In the genomic region with DNA sequence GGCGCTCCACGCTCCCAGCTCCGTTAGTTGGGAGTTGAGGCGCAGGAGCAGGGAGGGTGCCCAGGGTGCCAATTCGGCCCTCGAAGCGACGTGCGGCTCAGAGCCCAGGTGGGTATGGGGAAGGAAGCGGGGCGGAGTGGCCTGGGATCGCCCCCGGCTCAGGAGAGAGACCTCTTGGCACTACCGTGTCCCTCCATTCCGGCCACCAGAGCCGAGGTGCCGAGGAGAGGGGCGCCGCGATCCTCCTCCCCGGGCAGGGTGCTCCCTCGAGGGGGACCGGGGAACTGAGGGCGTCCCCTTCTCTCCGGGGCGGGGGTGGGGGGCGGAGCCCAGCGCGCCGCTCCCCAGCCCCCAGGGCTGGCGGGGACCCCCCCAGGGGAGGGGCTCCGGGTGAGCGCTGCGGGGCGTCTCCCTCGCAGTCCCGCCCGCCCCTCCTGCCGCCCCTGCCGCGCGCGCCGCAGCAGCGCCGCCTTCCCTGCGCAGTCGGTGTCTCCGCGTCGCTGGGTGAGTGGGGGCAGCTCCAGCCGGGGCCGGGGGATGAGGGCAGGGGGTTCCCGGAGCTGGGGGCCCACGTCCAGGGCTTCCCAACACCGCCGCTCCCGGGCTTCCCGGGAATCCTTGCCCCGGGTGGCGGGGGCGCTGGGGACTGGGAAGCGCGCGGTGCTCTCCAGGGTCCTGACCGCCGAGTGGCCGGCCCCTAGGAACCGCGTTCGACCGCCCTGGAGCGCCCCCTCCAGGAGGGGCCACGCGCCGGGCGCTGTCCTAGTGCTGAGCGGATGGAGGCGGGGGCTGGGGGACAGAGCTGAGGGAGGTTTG, we compare ENCODE assay signal across 8 cellular contexts. TPM values are rescaled to one million over a fixed set of nuclear protein-coding genes. Genes with fewer than 3 reads are reported as not detected.
DNase-seq lines count a peak whose midpoint lies in the region; ATAC-seq and TF ChIP-seq lines count a peak whose summit lies in the region.

Gene HPCA (plus strand): TSS at position 480 of the 816 bp plus-strand sequence. CDS start 2,408 bp downstream, outside the sequence.

- H3K4me3 ChIP-seq in MG63 = no peak within 1 kb of the TSS

- H3K27ac Mint-ChIP-seq in activated T-cell treated with anti-CD3 and anti-CD28 coated beads, Interleukin-2, amount 50 U/mL, for 24 hours = no peak within 1 kb of the TSS
- H3K27ac Mint-ChIP-seq in glutamatergic neuron (ENCODE audit: unreplicated experiment) (peak within 1 kb of the TSS; percentile 92), progenitor cell of endocrine pancreas (peak within 1 kb of the TSS; percentile 9)

- no peak within 1 kb of the TSS for H3K4me3 Mint-ChIP-seq in activated T-cell treated with anti-CD3 and anti-CD28 coated beads, Interleukin-2, amount 50 U/mL, for 24 hours
- H3K4me3 Mint-ChIP-seq in glutamatergic neuron (ENCODE audit: unreplicated experiment) (peak within 1 kb of the TSS; percentile 96), progenitor cell of endocrine pancreas (ENCODE audit: low read depth) (peak within 1 kb of the TSS; percentile 53)

- no peaks in the 10 kb centered on the region; the same call in 1 of the 2 replicates for H3K4me1 ChIP-seq in ES-I3 (ENCODE audit: insufficient read depth, low read length)

- TF ChIP-seq CTCF in glutamatergic neuron (IDR thresholded peaks at IDR 0.05; ENCODE audit: partially characterized antibody, unreplicated experiment) = peak; percentile 48
- TF ChIP-seq CTCF in progenitor cell of endocrine pancreas (IDR thresholded peaks at IDR 0.05; ENCODE audit: unreplicated experiment) = peak; percentile 78

- H3K36me3 ChIP-seq in ES-I3 (ENCODE audit: insufficient read depth, low read length) (no peaks in the 10 kb centered on the region), MG63 (no peaks in the 10 kb centered on the region)

- H3K9me3 ChIP-seq in ES-I3 (ENCODE audit: control insufficient read depth, insufficient read depth, low read length) = no peaks in the 10 kb centered on the region
- H3K9me3 ChIP-seq in MG63 = no peaks in the 10 kb centered on the region

- ATAC-seq in HG02798 (IDR thresholded peaks at IDR 0.05; ENCODE audit: poor library complexity, unreplicated experiment) = no peak
- ATAC-seq in GM19351 (IDR thresholded peaks at IDR 0.05; ENCODE audit: unreplicated experiment) = no peak

- H3K9me3 Mint-ChIP-seq in activated T-cell treated with anti-CD3 and anti-CD28 coated beads, Interleukin-2, amount 50 U/mL, for 24 hours = no peaks in the 10 kb centered on the region
- peaks cover 17% of the 10 kb centered on the region for H3K9me3 Mint-ChIP-seq in glutamatergic neuron (ENCODE audit: unreplicated experiment)
- H3K9me3 Mint-ChIP-seq in progenitor cell of endocrine pancreas (ENCODE audit: low read depth) = no peaks in the 10 kb centered on the region

- peaks cover 81% of the 10 kb centered on the region for H3K27me3 Mint-ChIP-seq in activated T-cell treated with anti-CD3 and anti-CD28 coated beads, Interleukin-2, amount 50 U/mL, for 24 hours
- H3K27me3 Mint-ChIP-seq in glutamatergic neuron (ENCODE audit: unreplicated experiment) (peaks cover 10% of the 10 kb centered on the region), progenitor cell of endocrine pancreas (peaks cover 72% of the 10 kb centered on the region)

- DNase-seq in MG63 (peak; percentile 62), glutamatergic neuron (peak; percentile 80), progenitor cell of endocrine pancreas (ENCODE audit: low spot score, unreplicated experiment) (peak; percentile 84), H4 (ENCODE audit: low spot score) (no peak)
- peak; percentile 55 for DNase-seq in activated T-cell treated with anti-CD3 and anti-CD28 coated beads, Interleukin-2, amount 50 U/mL, for 24 hours

- H3K4me1 Mint-ChIP-seq in activated T-cell treated with anti-CD3 and anti-CD28 coated beads, Interleukin-2, amount 50 U/mL, for 24 hours (ENCODE audit: low read depth) = peaks cover 3% of the 10 kb centered on the region
- H3K4me1 Mint-ChIP-seq in glutamatergic neuron (ENCODE audit: low read depth, unreplicated experiment) (peaks cover 48% of the 10 kb centered on the region), progenitor cell of endocrine pancreas (ENCODE audit: low read depth) (no peaks in the 10 kb centered on the region)

- no peaks in the 10 kb centered on the region for H3K36me3 Mint-ChIP-seq in activated T-cell treated with anti-CD3 and anti-CD28 coated beads, Interleukin-2, amount 50 U/mL, for 24 hours (ENCODE audit: low read depth)
- H3K36me3 Mint-ChIP-seq in glutamatergic neuron (ENCODE audit: unreplicated experiment) (peaks cover 7% of the 10 kb centered on the region), progenitor cell of endocrine pancreas (ENCODE audit: insufficient read depth) (no peaks in the 10 kb centered on the region)

- peaks cover 7% of the 10 kb centered on the region; the same call in 1 of the 2 replicates for H3K27me3 ChIP-seq in MG63

- H3K9ac ChIP-seq in ES-I3 (ENCODE audit: low read depth, low read length) = peak within 1 kb of the TSS; percentile 15; the same call in 1 of the 2 replicates

RNA-seq across cellular contexts. Expression of gene HPCA, which starts in this region (rescaled TPM):
- not detected in 2 replicates for total RNA-seq in MG63 (2014; rRNA removed; shearing (Covaris generic); ENCODE audit: low replicate concordance)
- 156 TPM for total RNA-seq in glutamatergic neuron (ENCODE audit: unreplicated experiment)
- total RNA-seq in progenitor cell of endocrine pancreas = 0.96 and 1.1 TPM in 2 replicates
- total RNA-seq in H4 (2014; rRNA removed; shearing (Covaris generic)) = not detected in 2 replicates

Comparison
In these comparisons a context has a peak if more than half of its experiments do, and no peak if none do; other contexts are left out.
1. RNA of gene HPCA (total RNA-seq): 156 TPM in glutamatergic neuron (single experiment); 0.96 to 1.1 TPM in progenitor cell of endocrine pancreas, not detected in MG63 and not detected in H4; every median in the first group is over 10 times any median in the second.
2. Peak in DNase-seq in MG63; RNA of the gene not detected or under 1 TPM.